ENCODE assay signal across 9 cellular contexts in the genomic region with DNA sequence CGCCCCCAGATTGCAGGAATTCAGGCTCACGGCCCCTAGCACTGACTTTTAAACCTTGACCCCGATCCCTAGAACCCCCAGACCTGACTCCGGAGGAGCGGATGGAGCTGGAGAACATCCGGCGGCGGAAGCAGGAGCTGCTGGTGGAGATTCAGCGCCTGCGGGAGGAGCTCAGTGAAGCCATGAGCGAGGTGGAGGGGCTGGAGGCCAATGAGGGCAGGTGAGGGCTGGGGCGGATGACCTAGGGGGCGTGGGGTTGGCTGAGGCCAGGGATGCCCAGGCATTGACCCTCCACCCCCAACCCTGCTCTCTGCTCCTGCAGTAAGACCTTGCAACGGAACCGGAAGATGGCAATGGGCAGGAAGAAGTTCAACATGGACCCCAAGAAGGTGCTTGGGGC. TPM values are rescaled to one million over a fixed set of nuclear protein-coding genes. Genes with fewer than 3 reads are reported as not detected.
DNase-seq lines count a peak whose midpoint lies in the region; ATAC-seq and TF ChIP-seq lines count a peak whose summit lies in the region.
"Had no signal": no experiment of that assay in that cellular context is flagged by ENCODE, and none has a peak within 500 bp of the region (broad histone marks: within the 10 kb centered on the region; RNA-seq: fewer than 3 reads in every experiment).

No MANE protein-coding gene starts in this region.

- H3K4me3 ChIP-seq in GM12875 (ENCODE audit: low read depth, low read length) (peak overlapping the region; percentile 94), fibroblast of villous mesenchyme (ENCODE audit: low read depth, low read length) (peak overlapping the region; percentile 90), skeletal muscle cell (ENCODE audit: low read depth, low read length) (peak overlapping the region; percentile 82)

- no peak for DNase-seq in fibroblast of villous mesenchyme (ENCODE audit: low read depth)
- DNase-seq in skeletal muscle cell (ENCODE audit: low read depth): no peak
- DNase-seq in foreskin melanocyte: no peak
- DNase-seq in AG08396 (ENCODE audit: low spot score): no peak
- no peak for DNase-seq in UCSD-AML1 (lab: John Stamatoyannopoulos, UW; ENCODE audit: unreplicated experiment)

- ATAC-seq in GM21360 (IDR thresholded peaks at IDR 0.05; ENCODE audit: unreplicated experiment): no peak

- peak overlapping the region; percentile 99 for H3K27ac ChIP-seq in VCaP

- no peak for TF ChIP-seq CTCF in GM12875 (IDR thresholded peaks at IDR 0.05; ENCODE audit: borderline replicate concordance, insufficient read depth, low read depth, low read length)
- TF ChIP-seq CTCF in VCaP (conservative IDR thresholded peaks at IDR 0.05): no peak
- TF ChIP-seq CTCF in fibroblast of villous mesenchyme (IDR thresholded peaks at IDR 0.05; ENCODE audit: insufficient read depth, low read depth, low read length): no peak

RNA-seq across cellular contexts. Expression of gene CYTH2, which starts 1.1 kb away (rescaled TPM):
- 31.1 and 42.5 TPM in 2 replicates for total RNA-seq in fibroblast of villous mesenchyme

RNA-seq across cellular contexts. Expression of gene KCNJ14, which starts 14.9 kb away (rescaled TPM):
- 0.43 and 0.64 TPM in 2 replicates for total RNA-seq in fibroblast of villous mesenchyme

RNA-seq across cellular contexts. Expression of gene GRWD1, which starts 24.5 kb away (rescaled TPM):
- 25.1 and 38.4 TPM in 2 replicates for total RNA-seq in fibroblast of villous mesenchyme

RNA-seq across cellular contexts. Expression of gene LMTK3, which starts 41.4 kb away (rescaled TPM):
- total RNA-seq in fibroblast of villous mesenchyme: 0.32 and 0.43 TPM in 2 replicates
- total RNA-seq: RPMI7951 had no signal
